30 cellular contexts compared by ENCODE assay signal in the genomic region with DNA sequence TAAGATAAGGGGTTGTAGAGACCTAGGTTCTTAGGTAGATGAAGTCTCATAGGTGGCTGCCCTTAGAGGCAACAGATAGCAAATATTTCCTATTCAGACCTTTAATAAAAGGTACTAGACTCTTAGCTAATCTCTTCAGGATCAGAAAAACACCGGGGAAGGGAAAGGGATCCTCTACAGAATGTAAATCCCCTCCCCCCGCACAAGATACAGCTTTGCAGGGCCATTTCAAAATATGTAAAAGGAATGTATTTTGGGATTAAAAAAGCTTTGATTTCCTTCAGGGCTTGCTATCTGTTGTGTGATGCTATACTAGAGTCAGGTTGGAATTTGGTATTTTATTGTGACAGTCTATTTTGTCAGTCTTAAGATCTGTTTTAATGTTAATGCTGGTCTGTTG.
"Had no signal": no experiment of that assay in that cellular context is flagged by ENCODE, and none has a peak within 500 bp of the region (broad histone marks: within the 10 kb centered on the region; RNA-seq: fewer than 3 reads in every experiment).

No MANE protein-coding gene starts in this region.

- H3K27me3 Mint-ChIP-seq: activated B cell treated with CpG ODN at 0.5 μM for 24 hours; activated CD8-positive, alpha-beta memory T cell treated with anti-CD3 and anti-CD28 coated beads, Interleukin-2, amount 10 ng/mL, durations not matched to agents 7 days and 5 days; naive thymus-derived CD8-positive, alpha-beta T cell had no signal

- DNase-seq: activated B cell treated with CpG ODN at 0.5 μM for 24 hours; activated CD4-positive, alpha-beta T cell treated with anti-CD3 and anti-CD28 coated beads, Interleukin-2, amount 50 U/mL, for 1 hour; activated CD8-positive, alpha-beta memory T cell treated with anti-CD3 and anti-CD28 coated beads, Interleukin-2, amount 10 ng/mL, durations not matched to agents 7 days and 5 days; activated CD8-positive, alpha-beta T cell treated with anti-CD3 and anti-CD28 coated beads, Interleukin-2, amount 10 ng/mL, durations not matched to agents 7 days and 5 days; activated naive CD4-positive, alpha-beta T cell; activated T-cell treated with anti-CD3 and anti-CD28 coated beads, Interleukin-2, amount 50 U/mL, for 48 hours; anterior cingulate cortex; dermis blood vessel endothelial cell; effector CD4-positive, alpha-beta T cell; esophagus squamous epithelium; gastrocnemius medialis; glutamatergic neuron; hippocampal formation; kidney; left colon; mammary epithelial cell; midbrain; naive thymus-derived CD8-positive, alpha-beta T cell; nucleus accumbens; psoas muscle; spleen; stimulated activated naive CD4-positive, alpha-beta T cell; T-helper 2 cell; trophoblast cell had no signal

- H3K27ac ChIP-seq: epithelial cell of prostate, esophagus squamous epithelium, gastrocnemius medialis, parathyroid adenoma, psoas muscle, right atrium auricular region, spleen, thoracic aorta had no signal

- H3K4me1 ChIP-seq: spleen had no signal

- H3K4me1 Mint-ChIP-seq: activated B cell treated with CpG ODN at 0.5 μM for 24 hours; activated CD8-positive, alpha-beta memory T cell treated with anti-CD3 and anti-CD28 coated beads, Interleukin-2, amount 10 ng/mL, durations not matched to agents 7 days and 5 days had no signal

- H3K9me3 Mint-ChIP-seq: activated B cell treated with CpG ODN at 0.5 μM for 24 hours; activated naive CD4-positive, alpha-beta T cell treated with anti-CD3 and anti-CD28 coated beads, Interleukin-2, amount 50 U/mL, for 72 hours; naive thymus-derived CD8-positive, alpha-beta T cell; neural crest cell had no signal

- H3K27ac Mint-ChIP-seq: activated B cell treated with CpG ODN at 0.5 μM for 24 hours; activated CD8-positive, alpha-beta memory T cell treated with anti-CD3 and anti-CD28 coated beads, Interleukin-2, amount 10 ng/mL, durations not matched to agents 7 days and 5 days; activated CD8-positive, alpha-beta T cell treated with anti-CD3 and anti-CD28 coated beads, Interleukin-2, amount 10 ng/mL, durations not matched to agents 7 days and 5 days; activated naive CD4-positive, alpha-beta T cell treated with anti-CD3 and anti-CD28 coated beads, Interleukin-2, amount 50 U/mL, for 72 hours; naive thymus-derived CD8-positive, alpha-beta T cell had no signal

- H3K9me3 ChIP-seq: esophagus squamous epithelium, gastrocnemius medialis, psoas muscle, right atrium auricular region, spleen, thoracic aorta had no signal

- H3K79me2 ChIP-seq: parathyroid adenoma had no signal

- H2AFZ ChIP-seq: parathyroid adenoma had no signal

- H3K27me3 ChIP-seq: esophagus squamous epithelium, gastrocnemius medialis, right atrium auricular region, spleen had no signal

- ATAC-seq: activated CD8-positive, alpha-beta memory T cell treated with anti-CD3 and anti-CD28 coated beads, Interleukin-2, amount 10 ng/mL, durations not matched to agents 7 days and 5 days; activated CD8-positive, alpha-beta T cell treated with anti-CD3 and anti-CD28 coated beads, Interleukin-2, amount 10 ng/mL, durations not matched to agents 7 days and 5 days; activated naive CD4-positive, alpha-beta T cell treated with anti-CD3 and anti-CD28 coated beads, Interleukin-2, amount 50 U/mL, for 72 hours; gastrocnemius medialis; left colon; naive thymus-derived CD8-positive, alpha-beta T cell; psoas muscle had no signal

- H3K4me3 ChIP-seq: esophagus squamous epithelium, gastrocnemius medialis, psoas muscle, right atrium auricular region, spleen, thoracic aorta had no signal

- H3K9ac ChIP-seq: parathyroid adenoma had no signal

- H3K4me3 Mint-ChIP-seq: activated B cell treated with CpG ODN at 0.5 μM for 24 hours; activated CD8-positive, alpha-beta memory T cell treated with anti-CD3 and anti-CD28 coated beads, Interleukin-2, amount 10 ng/mL, durations not matched to agents 7 days and 5 days; activated CD8-positive, alpha-beta T cell treated with anti-CD3 and anti-CD28 coated beads, Interleukin-2, amount 10 ng/mL, durations not matched to agents 7 days and 5 days; naive thymus-derived CD8-positive, alpha-beta T cell; neural crest cell had no signal
